Comparison of ENCODE assay signal across 17 cellular contexts in the genomic region with DNA sequence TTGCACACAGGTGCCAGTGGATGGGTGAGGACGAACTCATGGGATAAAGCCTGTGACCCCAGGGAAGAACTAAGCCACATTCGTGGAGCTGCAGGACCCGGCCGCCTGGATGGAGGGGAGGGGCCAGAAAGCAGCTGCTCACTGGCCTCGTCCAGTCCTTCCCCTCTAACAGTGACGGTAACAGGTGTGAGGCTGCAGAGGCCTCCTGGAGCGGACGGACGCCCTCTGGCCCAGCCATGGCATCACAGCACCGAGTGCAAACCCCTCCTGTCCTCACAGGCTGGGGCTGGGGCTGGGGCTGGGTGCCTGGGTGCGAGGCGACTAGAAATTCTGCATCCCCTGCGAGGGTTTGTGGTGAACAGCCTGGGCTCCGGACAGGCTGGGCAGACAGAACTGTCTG. TPM values are rescaled to one million over a fixed set of nuclear protein-coding genes. Genes with fewer than 3 reads are reported as not detected.
DNase-seq lines count a peak whose midpoint lies in the region; FAIRE-seq and TF ChIP-seq lines count a peak whose summit lies in the region.
"Had no signal": no experiment of that assay in that cellular context is flagged by ENCODE, and none has a peak within 500 bp of the region (broad histone marks: within the 10 kb centered on the region; RNA-seq: fewer than 3 reads in every experiment).

No MANE protein-coding gene starts in this region.

- TF ChIP-seq RAD21 in H1 (IDR thresholded peaks at IDR 0.05 in 1 of 2, conservative IDR thresholded peaks at IDR 0.05 in 1 of 2; ENCODE audit: low read depth in 2 of 2, low read length in 2 of 2) = no peak

- no peak overlapping the region for H3K4ac ChIP-seq in H1 (replicated peaks; ENCODE audit: insufficient read length, low read depth, low read length)
- H3K4ac ChIP-seq in neuronal stem cell (ENCODE audit: low read length) = no peak overlapping the region

- intact Hi-C loops in testis (cut with DNase I; ENCODE audit: low total_unique reads) = no loop called here

- H2BK20ac ChIP-seq in H1 (ENCODE audit: low read length) = no peak overlapping the region

- WGBS in H1 (ENCODE audit: extremely low coverage in 1 of 2, insufficient coverage in 1 of 2, insufficient read length in 1 of 2, insufficient replicate concordance in 2 of 2, low coverage in 1 of 2, low lambda C conversion rate in 2 of 2, missing lambda C conversion rate in 1 of 2), 2 experiments = 91% methylated on average over 11 of the region's 14 CpGs; no CpG with 5 or more reads in 1 of the 2 experiments
- no CpG with 5 or more reads among the region's 14 CpGs for WGBS in neuronal stem cell (ENCODE audit: extremely low coverage in 2 of 2, insufficient read length in 2 of 2, insufficient replicate concordance in 1 of 2), 2 donors
- 20 to 80% methylated on average over 1 to 14 of the region's 14 CpGs for WGBS in testis, 2 donors

- no peak overlapping the region for H3K56ac ChIP-seq in H1 (replicated peaks; ENCODE audit: insufficient read length, low read depth, low read length)

- H3K14ac ChIP-seq in H1 (ENCODE audit: insufficient read length) = no peak overlapping the region
- H3K14ac ChIP-seq in neuronal stem cell (ENCODE audit: low read length) = no peak overlapping the region

- H3K23me2 ChIP-seq in H1 (ENCODE audit: low read depth, low read length) = peaks cover 22% of the 10 kb centered on the region; the same call in 1 of the 2 replicates

- H3K9me3 ChIP-seq in H1 (ENCODE audit: insufficient read depth in 2 of 2, low read depth in 1 of 2, low read length in 1 of 2) (no peaks in the 10 kb centered on the region), neuronal stem cell (replicated peaks in 1 of 2; ENCODE audit: control insufficient read depth in 2 of 2, insufficient read depth in 1 of 2, low read depth in 1 of 2, low read length in 2 of 2) (peaks cover 0 to 1% of the 10 kb centered on the region in 2 donors), testis (no peaks in the 10 kb centered on the region)

- no peak overlapping the region for H2BK120ac ChIP-seq in H1 (replicated peaks; ENCODE audit: low read depth, low read length)
- no peak overlapping the region for H2BK120ac ChIP-seq in neuronal stem cell (ENCODE audit: low read depth, low read length)

- H2BK5ac ChIP-seq in H1 (ENCODE audit: low read depth, low read length) = no peak overlapping the region
- peak overlapping the region; percentile 75 for H2BK5ac ChIP-seq in neuronal stem cell (ENCODE audit: low read length)

- H3K23ac ChIP-seq in H1 (ENCODE audit: insufficient read length) (no peak overlapping the region), neuronal stem cell (ENCODE audit: low read depth, low read length, poor library complexity) (peak overlapping the region; percentile 65)

- H4K8ac ChIP-seq in H1 (ENCODE audit: extremely low read depth, insufficient read depth, low read length) (0 out of 2 replicates have a peak overlapping the region, but pooled peaks have one; percentile 20), neuronal stem cell (ENCODE audit: low read depth, low read length) (no peak overlapping the region)

- H3K4me1 ChIP-seq in H1 (replicated peaks in 1 of 4; ENCODE audit: control insufficient read depth in 3 of 4, insufficient read depth in 4 of 4, low read length in 3 of 4) (peaks cover 0 to 13% (median 2%) of the 10 kb centered on the region in 4 experiments; a peak in 5 of 7 replicates), neuronal stem cell (ENCODE audit: control insufficient read depth in 2 of 2, insufficient read depth in 1 of 2, low read depth in 1 of 2, low read length in 2 of 2) (peaks cover 9 to 15% of the 10 kb centered on the region in 2 donors), testis (peaks cover 10% of the 10 kb centered on the region)

- DNase-seq in DMS53 (lab: John Stamatoyannopoulos, UW) = peak; percentile 40
- DNase-seq in DMS53 treated with DMSO at 0.1 percent for 48 hours (lab: John Stamatoyannopoulos, UW; ENCODE audit: unreplicated experiment) = no peak
- DNase-seq in LHCN-M2 (ENCODE audit: low read depth) = peak; percentile 85
- DNase-seq in H1 (ENCODE audit: low read depth in 1 of 2, low spot score in 2 of 2) = no peak
- no peak for DNase-seq in neuronal stem cell (ENCODE audit: low spot score)
- DNase-seq in midbrain (lab: John Stamatoyannopoulos, UW) = no peak
- no peak for DNase-seq in NCI-H69 (lab: John Stamatoyannopoulos, UW)
- no peak for DNase-seq in testis
- DNase-seq: CD8-positive, alpha-beta T cell; EL; NCI-H1436 treated with DMSO at 0.1 percent for 48 hours; NCI-H2227 treated with DMSO at 0.1 percent for 48 hours; NCI-H526 had no signal

- no peaks in the 10 kb centered on the region for H3K27me3 ChIP-seq in H1 (replicated peaks in 1 of 4; ENCODE audit: control insufficient read depth in 3 of 4, extremely low read depth in 1 of 4, insufficient read depth in 3 of 4, low read length in 3 of 4)
- no peaks in the 10 kb centered on the region for H3K27me3 ChIP-seq in neuronal stem cell (ENCODE audit: control insufficient read depth in 3 of 3, insufficient read depth in 3 of 3, low read depth in 1 of 3, low read length in 3 of 3)
- H3K27me3 ChIP-seq in testis = no peaks in the 10 kb centered on the region

- FAIRE-seq in H1 (lab: Jason Lieb, UNC) = no peak
- FAIRE-seq: H54 had no signal

- no peaks in the 10 kb centered on the region for H3K79me2 ChIP-seq in H1 (ENCODE audit: control insufficient read depth in 1 of 2, insufficient read depth in 2 of 2, low read length in 2 of 2)

- CTCF ChIA-PET in H1 (lab: Charles Lee; ENCODE audit: partially characterized antibody) = interaction anchor here (0.6 to 3.0 kb wide), 2 partner anchors 10 to 12 kb away, joined by 3 to 26 read pairs; a partner anchor contains a TSS

- H2AFZ ChIP-seq in H1 (ENCODE audit: low read length) (no peak overlapping the region), neuronal stem cell (ENCODE audit: low read length) (no peak overlapping the region)

- H4K5ac ChIP-seq in H1 (ENCODE audit: insufficient read length, low read depth, low read length) = no peak overlapping the region

- H3K18ac ChIP-seq in H1 (ENCODE audit: extremely low read depth, low read length) (no peak overlapping the region), neuronal stem cell (ENCODE audit: low read length) (no peak overlapping the region)

- H3K4me3 ChIP-seq in H1 (ENCODE audit: extremely low read depth in 1 of 4, insufficient read depth in 2 of 4, low read depth in 3 of 4, low read length in 4 of 4) = no peak overlapping the region
- H3K4me3 ChIP-seq in neuronal stem cell (ENCODE audit: low read length in 2 of 2) = no peak overlapping the region
- no peak overlapping the region for H3K4me3 ChIP-seq in testis

- H3K9ac ChIP-seq in H1 (replicated peaks in 1 of 4; ENCODE audit: extremely low read depth in 1 of 4, low read depth in 3 of 4, low read length in 3 of 4) (no peak overlapping the region), neuronal stem cell (ENCODE audit: low read depth, low read length, poor library complexity) (peak overlapping the region; percentile 44)

- H3K36me3 ChIP-seq in H1 (ENCODE audit: control insufficient read depth in 2 of 4, insufficient read depth in 4 of 4, low read length in 3 of 4) (peaks cover 0 to 2% (median 0%) of the 10 kb centered on the region in 4 experiments; a peak in 1 of 8 replicates), neuronal stem cell (replicated peaks in 1 of 2; ENCODE audit: control insufficient read depth in 2 of 2, insufficient read depth in 2 of 2, low read length in 2 of 2) (peaks cover 7 to 26% of the 10 kb centered on the region in 2 donors), testis (ENCODE audit: low read depth, missing control alignments) (no peaks in the 10 kb centered on the region)

- H2BK12ac ChIP-seq in H1 (ENCODE audit: low read depth, low read length) (no peak overlapping the region), neuronal stem cell (ENCODE audit: low read length) (no peak overlapping the region)

- POLR2A ChIA-PET in H1 (lab: Charles Lee; ENCODE audit: partially characterized antibody) = interaction anchor here (0.7 to 4.1 kb wide), 5 partner anchors 10 to 56 kb away, joined by 3 to 51 read pairs (median 8); a partner anchor contains a TSS

- no peak for TF ChIP-seq EP300 in H1 (IDR thresholded peaks at IDR 0.05; ENCODE audit: borderline replicate concordance in 1 of 2, low read depth in 2 of 2, low read length in 2 of 2)

- no peak overlapping the region for H2AK5ac ChIP-seq in H1 (ENCODE audit: low read depth, low read length)
- H2AK5ac ChIP-seq in neuronal stem cell (ENCODE audit: low read depth, low read length) = no peak overlapping the region

- H2BK15ac ChIP-seq in H1 (ENCODE audit: low read length) (no peak overlapping the region), neuronal stem cell (ENCODE audit: low read length) (no peak overlapping the region)

- H3K4me2 ChIP-seq in H1 (ENCODE audit: insufficient read depth in 1 of 2, low read depth in 2 of 2, low read length in 2 of 2) (no peak overlapping the region), neuronal stem cell (ENCODE audit: insufficient read depth, low read length, poor library complexity, severe bottlenecking) (no peak overlapping the region)

- TF ChIP-seq CTCF in H1 (IDR thresholded peaks at IDR 0.05; ENCODE audit: control extremely low read depth in 1 of 3, insufficient read depth in 1 of 3, low read depth in 1 of 3, low read length in 3 of 3) (no peak), testis (IDR thresholded peaks at IDR 0.05) (no peak)

- H3K27ac ChIP-seq in H1 (ENCODE audit: low read depth, low read length) (no peak overlapping the region), neuronal stem cell (replicated peaks; ENCODE audit: low read length) (no peak overlapping the region), testis (no peak overlapping the region)
- H3K27ac ChIP-seq: 22Rv1 had no signal

- H3K79me1 ChIP-seq in H1 (ENCODE audit: low read depth, low read length) (peaks cover 3% of the 10 kb centered on the region; the same call in 1 of the 2 replicates), neuronal stem cell (ENCODE audit: low read depth, low read length) (peaks cover 17% of the 10 kb centered on the region)

- H4K91ac ChIP-seq in H1 (replicated peaks; ENCODE audit: insufficient read length, low read length) (no peak overlapping the region), neuronal stem cell (ENCODE audit: low read depth, low read length, poor library complexity) (no peak overlapping the region)

- TF ChIP-seq POLR2A in H1 (IDR thresholded peaks at IDR 0.05; ENCODE audit: control extremely low read depth in 1 of 2, low read depth in 2 of 2, low read length in 2 of 2) (no peak), testis (IDR thresholded peaks at IDR 0.05) (no peak)

- H4K20me1 ChIP-seq in H1 (replicated peaks in 1 of 2; ENCODE audit: control insufficient read depth in 1 of 2, insufficient read depth in 2 of 2, low read length in 2 of 2) = peaks cover 0 to 8% of the 10 kb centered on the region in 2 experiments

RNA-seq across cellular contexts. Expression of a gene that starts 3.6 kb away (rescaled TPM):
- total RNA-seq in LHCN-M2 (2014; rRNA removed) = 48.8 and 52.1 TPM in 2 replicates
- 117 TPM for polyA plus RNA-seq in LHCN-M2 (2012)
- total RNA-seq in H1 (2021; fragmentation: NEBNext Ultra II Directional; extraction: Animal tissue kit (Norgen Biotek cat#: 25700)) = 17.3 and 20.4 TPM in 2 replicates
- 36.1 and 36.9 TPM in 2 replicates for polyA plus RNA-seq in H1 (2011; rRNA removed)
- polyA plus RNA-seq in H1 (2011; cell fraction: cytosol; rRNA removed) = 26.2 TPM
- polyA plus RNA-seq in H1 (2011; cell fraction: nucleus; rRNA removed) = 20.9 TPM
- polyA plus RNA-seq in H1 (2012, experiment 1 of 2) = 15.4 to 29.5 TPM (median 24.5 TPM) in 4 replicates
- polyA plus RNA-seq in H1 (2012, experiment 2 of 2) = 18.7 TPM
- 17.6 TPM for polyA plus RNA-seq in H1 (2013, experiment 1 of 2)
- polyA plus RNA-seq in H1 (2013, experiment 2 of 2) = 17.0 TPM
- polyA minus RNA-seq in H1 (2011; rRNA and poly(A)+ RNA removed) = 2.6 and 3.4 TPM in 2 replicates
- 10.9 TPM for polyA minus RNA-seq in H1 (2011; cell fraction: cytosol; rRNA and poly(A)+ RNA removed)
- 11.3 TPM for polyA minus RNA-seq in H1 (2011; cell fraction: nucleus; rRNA and poly(A)+ RNA removed)
- polyA plus RNA-seq in neuronal stem cell (2013, experiment 1 of 2) = 15.2 TPM
- 18.0 TPM for polyA plus RNA-seq in neuronal stem cell (2013, experiment 2 of 2)
- 100 to 1,000 TPM in 1 of 2 donors, 10 to 100 TPM in 1; 98.0 to 198 TPM for total RNA-seq in testis
- 152 TPM for polyA plus RNA-seq in testis (ENCODE audit: insufficient read depth, low read depth, low replicate concordance)

RNA-seq across cellular contexts. Expression of a gene that starts 4.1 kb away (rescaled TPM):
- 22.4 and 24.7 TPM in 2 replicates for total RNA-seq in LHCN-M2 (2014; rRNA removed)
- polyA plus RNA-seq in LHCN-M2 (2012) = 14.9 TPM
- 8.2 and 9.5 TPM in 2 replicates for total RNA-seq in H1 (2021; fragmentation: NEBNext Ultra II Directional; extraction: Animal tissue kit (Norgen Biotek cat#: 25700))
- 20.6 and 29.4 TPM in 2 replicates for polyA plus RNA-seq in H1 (2011; rRNA removed)
- polyA plus RNA-seq in H1 (2011; cell fraction: cytosol; rRNA removed) = 22.0 TPM
- polyA plus RNA-seq in H1 (2011; cell fraction: nucleus; rRNA removed) = 22.8 TPM
- 8.0 to 16.5 TPM (median 12.2 TPM) in 4 replicates for polyA plus RNA-seq in H1 (2012, experiment 1 of 2)
- polyA plus RNA-seq in H1 (2012, experiment 2 of 2) = 8.5 TPM
- 10.6 TPM for polyA plus RNA-seq in H1 (2013, experiment 1 of 2)
- polyA plus RNA-seq in H1 (2013, experiment 2 of 2) = 10.7 TPM
- polyA minus RNA-seq in H1 (2011; rRNA and poly(A)+ RNA removed) = 1.6 and 2.3 TPM in 2 replicates
- 11.4 TPM for polyA minus RNA-seq in H1 (2011; cell fraction: cytosol; rRNA and poly(A)+ RNA removed)
- polyA minus RNA-seq in H1 (2011; cell fraction: nucleus; rRNA and poly(A)+ RNA removed) = 4.7 TPM
- 35.3 TPM for polyA plus RNA-seq in neuronal stem cell (2013, experiment 1 of 2)
- 35.0 TPM for polyA plus RNA-seq in neuronal stem cell (2013, experiment 2 of 2)
- total RNA-seq in testis = 10 to 100 TPM; 18.8 to 21.0 TPM
- 8.1 TPM for polyA plus RNA-seq in testis (ENCODE audit: insufficient read depth, low read depth, low replicate concordance)

RNA-seq across cellular contexts. Expression of a gene that starts 13.4 kb away (rescaled TPM):
- total RNA-seq in LHCN-M2 (2014; rRNA removed) (795 and 866 TPM in 2 replicates), testis (100 to 1,000 TPM; 331 to 531 TPM)
- 1,408 TPM for polyA plus RNA-seq in LHCN-M2 (2012)
- 1,075 and 1,137 TPM in 2 replicates for total RNA-seq in H1 (2021; fragmentation: NEBNext Ultra II Directional; extraction: Animal tissue kit (Norgen Biotek cat#: 25700))
- polyA plus RNA-seq in H1 (2011; rRNA removed) (730 and 951 TPM in 2 replicates), testis (ENCODE audit: insufficient read depth, low read depth, low replicate concordance) (497 TPM)
- polyA plus RNA-seq in H1 (2011; cell fraction: cytosol; rRNA removed) = 943 TPM
- 857 TPM for polyA plus RNA-seq in H1 (2011; cell fraction: nucleus; rRNA removed)
- 996 to 2,048 TPM (median 1,766 TPM) in 4 replicates for polyA plus RNA-seq in H1 (2012, experiment 1 of 2)
- polyA plus RNA-seq in H1 (2012, experiment 2 of 2) = 1,380 TPM
- polyA plus RNA-seq in H1 (2013, experiment 1 of 2) = 1,979 TPM
- polyA plus RNA-seq in H1 (2013, experiment 2 of 2) = 1,903 TPM
- polyA minus RNA-seq in H1 (2011; rRNA and poly(A)+ RNA removed) = 131 and 137 TPM in 2 replicates
- polyA minus RNA-seq in H1 (2011; cell fraction: cytosol; rRNA and poly(A)+ RNA removed) = 830 TPM
- 332 TPM for polyA minus RNA-seq in H1 (2011; cell fraction: nucleus; rRNA and poly(A)+ RNA removed)
- 2,051 TPM for polyA plus RNA-seq in neuronal stem cell (2013, experiment 1 of 2)
- 2,023 TPM for polyA plus RNA-seq in neuronal stem cell (2013, experiment 2 of 2)

RNA-seq across cellular contexts. Expression of a gene that starts 43.2 kb away (rescaled TPM):
- 71.2 and 83.6 TPM in 2 replicates for total RNA-seq in LHCN-M2 (2014; rRNA removed)
- polyA plus RNA-seq in LHCN-M2 (2012) = 59.1 TPM
- total RNA-seq in H1 (2021; fragmentation: NEBNext Ultra II Directional; extraction: Animal tissue kit (Norgen Biotek cat#: 25700)) = 117 and 124 TPM in 2 replicates
- polyA plus RNA-seq in H1 (2011; rRNA removed) = 98.1 and 157 TPM in 2 replicates
- 145 TPM for polyA plus RNA-seq in H1 (2011; cell fraction: cytosol; rRNA removed)
- polyA plus RNA-seq in H1 (2011; cell fraction: nucleus; rRNA removed) = 190 TPM
- polyA plus RNA-seq in H1 (2012, experiment 1 of 2) = 74.7 to 137 TPM (median 126 TPM) in 4 replicates
- polyA plus RNA-seq in H1 (2012, experiment 2 of 2) = 84.5 TPM
- 54.5 TPM for polyA plus RNA-seq in H1 (2013, experiment 1 of 2)
- 51.7 TPM for polyA plus RNA-seq in H1 (2013, experiment 2 of 2)
- 53.4 and 67.5 TPM in 2 replicates for polyA minus RNA-seq in H1 (2011; rRNA and poly(A)+ RNA removed)
- 72.8 TPM for polyA minus RNA-seq in H1 (2011; cell fraction: cytosol; rRNA and poly(A)+ RNA removed)
- 52.7 TPM for polyA minus RNA-seq in H1 (2011; cell fraction: nucleus; rRNA and poly(A)+ RNA removed)
- polyA plus RNA-seq in neuronal stem cell (2013, experiment 1 of 2) = 27.6 TPM
- 26.7 TPM for polyA plus RNA-seq in neuronal stem cell (2013, experiment 2 of 2)
- 100 to 1,000 TPM; 100 to 133 TPM for total RNA-seq in testis
- polyA plus RNA-seq in testis (ENCODE audit: insufficient read depth, low read depth, low replicate concordance) = 48.1 TPM

RNA-seq across cellular contexts. Expression of a gene that starts 43.7 kb away (rescaled TPM):
- total RNA-seq in LHCN-M2 (2014; rRNA removed) (not detected in 2 replicates), testis (1 to 10 TPM; 6.1 to 9.3 TPM)
- not detected for polyA plus RNA-seq in LHCN-M2 (2012)
- total RNA-seq in H1 (2021; fragmentation: NEBNext Ultra II Directional; extraction: Animal tissue kit (Norgen Biotek cat#: 25700)) = not detected in 2 replicates
- polyA plus RNA-seq in H1 (2011; rRNA removed) (0.12 TPM in 1 of 2 replicates, not detected in the other), testis (ENCODE audit: insufficient read depth, low read depth, low replicate concordance) (31.3 TPM)
- not detected for polyA plus RNA-seq in H1 (2011; cell fraction: cytosol; rRNA removed)
- not detected for polyA plus RNA-seq in H1 (2011; cell fraction: nucleus; rRNA removed)
- polyA plus RNA-seq in H1 (2012, experiment 1 of 2) = not detected in 4 replicates
- polyA plus RNA-seq in H1 (2012, experiment 2 of 2) = not detected
- 0.02 TPM for polyA plus RNA-seq in H1 (2013, experiment 1 of 2)
- 0.04 TPM for polyA plus RNA-seq in H1 (2013, experiment 2 of 2)
- 0.05 TPM in 1 of 2 replicates, not detected in the other for polyA minus RNA-seq in H1 (2011; rRNA and poly(A)+ RNA removed)
- polyA minus RNA-seq in H1 (2011; cell fraction: cytosol; rRNA and poly(A)+ RNA removed) = not detected
- not detected for polyA minus RNA-seq in H1 (2011; cell fraction: nucleus; rRNA and poly(A)+ RNA removed)
- 0.03 TPM for polyA plus RNA-seq in neuronal stem cell (2013, experiment 1 of 2)
- not detected for polyA plus RNA-seq in neuronal stem cell (2013, experiment 2 of 2)
- total RNA-seq: CD8-positive, alpha-beta T cell; Right ventricle myocardium inferior had no signal
- polyA plus RNA-seq: BJ had no signal

Comparison
In these comparisons a context has a peak if more than half of its experiments do, and no peak if none do; other contexts are left out.
1. DNase-seq: peak in DMS53 (single experiment) and LHCN-M2 (single experiment); none in DMS53 treated with DMSO at 0.1 percent for 48 hours (single experiment), H1 (0 of 2), neuronal stem cell (single experiment), midbrain (single experiment), NCI-H69 (single experiment) and testis (single experiment).